1 cellular context compared by ENCODE assay signal in genomic region chr12:101634724-101635123, GRCh38.
TF ChIP-seq lines count a peak whose summit lies in the region.

No MANE protein-coding gene starts in this region.

TF ChIP-seq in WTC11, 78 proteins besides CTCF, POLR2A, EP300 and RAD21 (continued from another document):
- no peak for TF ChIP-seq PREB (CRISPR knock-in tag; IDR thresholded peaks at IDR 0.05; ENCODE audit: borderline replicate concordance)
- TF ChIP-seq SP1 (CRISPR knock-in tag; conservative IDR thresholded peaks at IDR 0.05) = no peak
